In genomic region chr2:15756011-15756550, GRCh38 we compare ENCODE assay signal across 20 cellular contexts.
A peak's percentile ranks its signal among the peaks of the same experiment; 100 is the strongest.
DNase-seq lines count a peak whose midpoint lies in the region; ATAC-seq and TF ChIP-seq lines count a peak whose summit lies in the region.
"Had no signal": no experiment of that assay in that cellular context is flagged by ENCODE, and none has a peak within 500 bp of the region (broad histone marks: within the 10 kb centered on the region; RNA-seq: fewer than 3 reads in every experiment).

No MANE protein-coding gene starts in this region.

- peak overlapping the region; percentile 56 for H2BK120ac ChIP-seq in trophoblast cell (ENCODE audit: insufficient read depth, low read length, poor library complexity)

- H3K79me1 ChIP-seq in trophoblast cell (ENCODE audit: low read length) = peaks cover 23% of the 10 kb centered on the region

- no peaks in the 10 kb centered on the region for H3K9me2 ChIP-seq in MM.1S (replicated peaks; ENCODE audit: insufficient read depth, low read length)

- no peak overlapping the region for H3K14ac ChIP-seq in trophoblast cell (ENCODE audit: low read length)

- H3K4me1 Mint-ChIP-seq in activated CD8-positive, alpha-beta memory T cell treated with anti-CD3 and anti-CD28 coated beads, Interleukin-2, amount 10 ng/mL, durations not matched to agents 7 days and 5 days = no peaks in the 10 kb centered on the region
- no peaks in the 10 kb centered on the region for H3K4me1 Mint-ChIP-seq in endodermal cell
- H3K4me1 Mint-ChIP-seq: B cell; CD4-positive, CD25-positive, alpha-beta regulatory T cell; GM23338 had no signal

- no peak overlapping the region for H4K12ac ChIP-seq in trophoblast cell (ENCODE audit: low read depth, low read length)

- H3K27me3 ChIP-seq in endodermal cell (ENCODE audit: control insufficient read depth, insufficient read depth, low read length, poor library complexity, severe bottlenecking) (no peaks in the 10 kb centered on the region), trophoblast cell (ENCODE audit: insufficient read depth, low read length) (no peaks in the 10 kb centered on the region), MM.1S (replicated peaks; ENCODE audit: insufficient read depth, low read length) (no peaks in the 10 kb centered on the region)
- H3K27me3 ChIP-seq: BLaER1 had no signal

- H4K8ac ChIP-seq in trophoblast cell (ENCODE audit: low read depth, low read length) = no peak overlapping the region

- H3K4me3 Mint-ChIP-seq in activated CD8-positive, alpha-beta memory T cell treated with anti-CD3 and anti-CD28 coated beads, Interleukin-2, amount 10 ng/mL, durations not matched to agents 7 days and 5 days = no peak overlapping the region
- H3K4me3 Mint-ChIP-seq in endodermal cell = no peak overlapping the region
- H3K4me3 Mint-ChIP-seq: B cell; CD4-positive, CD25-positive, alpha-beta regulatory T cell; CD8-positive, alpha-beta T cell; GM23338; H9 had no signal

- no peak overlapping the region for H3K9ac ChIP-seq in endodermal cell (ENCODE audit: extremely low read depth, low read length, poor library complexity, severe bottlenecking)
- H3K9ac ChIP-seq in trophoblast cell (ENCODE audit: low read length) = no peak overlapping the region
- H3K9ac ChIP-seq in MM.1S (ENCODE audit: low read length) = no peak overlapping the region
- H3K9ac ChIP-seq: BLaER1 had no signal

- no peak overlapping the region for H2AK5ac ChIP-seq in trophoblast cell (ENCODE audit: low read length)

- TF ChIP-seq CTCF in endodermal cell (conservative IDR thresholded peaks at IDR 0.05) (no peak), MM.1S (IDR thresholded peaks at IDR 0.05; ENCODE audit: low read length) (no peak)

- H2BK5ac ChIP-seq in trophoblast cell (ENCODE audit: low read depth, low read length, poor library complexity) = no peak overlapping the region

- no peak overlapping the region for H3K18ac ChIP-seq in trophoblast cell (ENCODE audit: low read length)

- H3K79me2 ChIP-seq in trophoblast cell (ENCODE audit: control insufficient read depth, insufficient read depth, low read length, poor library complexity) (peaks cover 2% of the 10 kb centered on the region), MM.1S (ENCODE audit: low read length) (no peaks in the 10 kb centered on the region)

- H3K4me3 ChIP-seq in endodermal cell (ENCODE audit: low read length) (no peak overlapping the region), trophoblast cell (ENCODE audit: low read depth, low read length) (no peak overlapping the region), MM.1S (ENCODE audit: low read length) (no peak overlapping the region)
- H3K4me3 ChIP-seq: BLaER1, GM12878, GM23338 had no signal

- H3K4me1 ChIP-seq in endodermal cell (ENCODE audit: control insufficient read depth, insufficient read depth, low read length) (no peaks in the 10 kb centered on the region), trophoblast cell (ENCODE audit: control insufficient read depth in 1 of 2, insufficient read depth in 2 of 2, low read length in 2 of 2) (peaks cover 8 to 16% of the 10 kb centered on the region in 2 experiments), MM.1S (ENCODE audit: low read length) (no peaks in the 10 kb centered on the region)
- H3K4me1 ChIP-seq: BLaER1 had no signal

- H2AFZ ChIP-seq in trophoblast cell (ENCODE audit: insufficient read depth, low read length, poor library complexity) (no peak overlapping the region), MM.1S (ENCODE audit: low read length) (no peak overlapping the region)
- H2AFZ ChIP-seq: GM23338 had no signal

- H3K36me3 Mint-ChIP-seq in activated CD8-positive, alpha-beta memory T cell treated with anti-CD3 and anti-CD28 coated beads, Interleukin-2, amount 10 ng/mL, durations not matched to agents 7 days and 5 days = no peaks in the 10 kb centered on the region
- no peaks in the 10 kb centered on the region for H3K36me3 Mint-ChIP-seq in endodermal cell (ENCODE audit: low read depth)
- H3K36me3 Mint-ChIP-seq: CD4-positive, CD25-positive, alpha-beta regulatory T cell; CD8-positive, alpha-beta T cell had no signal

- H3F3A ChIP-seq in MM.1S (ENCODE audit: insufficient read depth, low read length) = no peaks in the 10 kb centered on the region

- WGBS in endodermal cell (ENCODE audit: insufficient coverage in 1 of 2, insufficient read length in 1 of 2), 2 experiments = 86% methylated on average over 2 of the region's 2 CpGs; no CpG with 5 or more reads in 1 of the 2 experiments
- WGBS in trophoblast cell (ENCODE audit: extremely low coverage, insufficient coverage, insufficient read length) = no CpG with 5 or more reads among the region's 2 CpGs

- H2BK12ac ChIP-seq in trophoblast cell (ENCODE audit: low read length) = no peak overlapping the region

- H3K23ac ChIP-seq in trophoblast cell (ENCODE audit: low read length) = no peak overlapping the region

- no peaks in the 10 kb centered on the region for H4K20me1 ChIP-seq in MM.1S (ENCODE audit: insufficient read depth, low read length)
- H4K20me1 ChIP-seq: BLaER1 had no signal

- H3K36me3 ChIP-seq in endodermal cell (ENCODE audit: control insufficient read depth, insufficient read depth, low read length) (no peaks in the 10 kb centered on the region), trophoblast cell (ENCODE audit: control insufficient read depth in 1 of 2, insufficient read depth in 2 of 2, low read length in 2 of 2) (peaks cover 0 to 1% of the 10 kb centered on the region in 2 experiments), MM.1S (replicated peaks; ENCODE audit: insufficient read depth, low read length) (no peaks in the 10 kb centered on the region)
- H3K36me3 ChIP-seq: BLaER1 had no signal

- CTCF ChIA-PET in activated CD8-positive, alpha-beta memory T cell treated with anti-CD3 and anti-CD28 coated beads, Interleukin-2, amount 10 ng/mL, durations not matched to agents 7 days and 5 days (lab: Charles Lee) = no interaction called here

- ATAC-seq in activated CD8-positive, alpha-beta memory T cell treated with anti-CD3 and anti-CD28 coated beads, Interleukin-2, amount 10 ng/mL, durations not matched to agents 7 days and 5 days = no peak
- ATAC-seq: CD8-positive, alpha-beta T cell; GM12878; GM23338; HCT116 had no signal

- H3K9me3 ChIP-seq in endodermal cell (ENCODE audit: control insufficient read depth, low read length) (no peaks in the 10 kb centered on the region), trophoblast cell (ENCODE audit: insufficient read depth, low read depth, low read length) (peaks cover 3% of the 10 kb centered on the region), MM.1S (replicated peaks; ENCODE audit: insufficient read depth, low read length) (no peaks in the 10 kb centered on the region)
- H3K9me3 ChIP-seq: BLaER1, Caco-2 had no signal

- H3K27me3 Mint-ChIP-seq in activated CD8-positive, alpha-beta memory T cell treated with anti-CD3 and anti-CD28 coated beads, Interleukin-2, amount 10 ng/mL, durations not matched to agents 7 days and 5 days = no peaks in the 10 kb centered on the region
- peaks cover 1% of the 10 kb centered on the region for H3K27me3 Mint-ChIP-seq in endodermal cell (ENCODE audit: insufficient read depth)

- no peak overlapping the region for H3K27ac Mint-ChIP-seq in activated CD8-positive, alpha-beta memory T cell treated with anti-CD3 and anti-CD28 coated beads, Interleukin-2, amount 10 ng/mL, durations not matched to agents 7 days and 5 days
- no peak overlapping the region for H3K27ac Mint-ChIP-seq in endodermal cell
- H3K27ac Mint-ChIP-seq: B cell; CD4-positive, CD25-positive, alpha-beta regulatory T cell; CD8-positive, alpha-beta T cell; GM23338; H9 had no signal

- no peak overlapping the region for H3K27ac ChIP-seq in endodermal cell (ENCODE audit: low read depth, low read length)
- no peak overlapping the region for H3K27ac ChIP-seq in trophoblast cell (ENCODE audit: low read depth, low read length)
- H3K27ac ChIP-seq in MM.1S (ENCODE audit: low read length) = no peak overlapping the region
- H3K27ac ChIP-seq: 22Rv1, BLaER1, C4-2B had no signal

- no peak overlapping the region for H3K4ac ChIP-seq in trophoblast cell (ENCODE audit: low read depth, low read length)

- no peak overlapping the region for H4K91ac ChIP-seq in trophoblast cell (ENCODE audit: low read depth, low read length)

- H3K4me2 ChIP-seq in trophoblast cell (ENCODE audit: low read length) (no peak overlapping the region), MM.1S (ENCODE audit: low read depth, low read length) (no peak overlapping the region)
- H3K4me2 ChIP-seq: BLaER1, GM23338 had no signal

- H3K9me3 Mint-ChIP-seq in activated CD8-positive, alpha-beta memory T cell treated with anti-CD3 and anti-CD28 coated beads, Interleukin-2, amount 10 ng/mL, durations not matched to agents 7 days and 5 days (ENCODE audit: low read depth) = no peaks in the 10 kb centered on the region
- peaks cover 2% of the 10 kb centered on the region for H3K9me3 Mint-ChIP-seq in endodermal cell

- peak; percentile 11 for DNase-seq in activated CD8-positive, alpha-beta memory T cell treated with anti-CD3 and anti-CD28 coated beads for 24 hours
- DNase-seq in activated CD8-positive, alpha-beta memory T cell treated with anti-CD3 and anti-CD28 coated beads, Interleukin-2, amount 10 ng/mL, durations not matched to agents 7 days and 5 days = no peak
- DNase-seq in endodermal cell (peak; percentile 13), trophoblast cell (peak; percentile 57 to 78), retina (no peak), MM.1S (no peak)
- DNase-seq: Caco-2; CD4-positive, CD25-positive, alpha-beta regulatory T cell; CD8-positive, alpha-beta T cell; DMS79; EL; GDM1; H9 had no signal

Comparison
In these comparisons a context has a peak if more than half of its experiments do, and no peak if none do; other contexts are left out.
1. DNase-seq: peak in activated CD8-positive, alpha-beta memory T cell treated with anti-CD3 and anti-CD28 coated beads for 24 hours (single experiment), endodermal cell (single experiment) and trophoblast cell (2 of 2); none in activated CD8-positive, alpha-beta memory T cell treated with anti-CD3 and anti-CD28 coated beads, Interleukin-2, amount 10 ng/mL, durations not matched to agents 7 days and 5 days (single experiment), retina (single experiment) and MM.1S (single experiment).